8 cellular contexts compared by ENCODE assay signal in genomic region chr2:216633616-216634316, GRCh38. TPM values are rescaled to one million over a fixed set of nuclear protein-coding genes. Genes with fewer than 3 reads are reported as not detected.
A peak's percentile ranks its signal among the peaks of the same experiment; 100 is the strongest.
DNase-seq lines count a peak whose midpoint lies in the region; ATAC-seq and TF ChIP-seq lines count a peak whose summit lies in the region.

No MANE protein-coding gene starts in this region.

- no peak overlapping the region for H2BK15ac ChIP-seq in H9 (ENCODE audit: low read depth, low read length)

- H2BK20ac ChIP-seq in H9 (ENCODE audit: low read depth, low read length, poor library complexity, severe bottlenecking) = no peak overlapping the region

- H3K4me2 ChIP-seq in H9 (ENCODE audit: insufficient read depth, insufficient read length, low read length) (peak overlapping the region; percentile 96), hepatocyte (peak overlapping the region; percentile 93), skeletal muscle satellite cell (ENCODE audit: low read length) (peak overlapping the region; percentile 89)

- no peaks in the 10 kb centered on the region for H3K9me3 ChIP-seq in A673 (ENCODE audit: low read depth, low read length, poor library complexity, severe bottlenecking)
- no peaks in the 10 kb centered on the region for H3K9me3 ChIP-seq in H9 (ENCODE audit: control insufficient read depth, low read depth, low read length)
- H3K9me3 ChIP-seq in hepatocyte (ENCODE audit: low read depth) = no peaks in the 10 kb centered on the region
- no peaks in the 10 kb centered on the region for H3K9me3 ChIP-seq in skeletal muscle satellite cell (replicated peaks; ENCODE audit: low read length)

- peak; percentile 18 for ATAC-seq in activated CD8-positive, alpha-beta T cell treated with anti-CD3 and anti-CD28 coated beads for 36 hours
- no peak for ATAC-seq in GM18498 (IDR thresholded peaks at IDR 0.05; ENCODE audit: unreplicated experiment)

- no peak overlapping the region for H4K91ac ChIP-seq in H9 (ENCODE audit: insufficient read length, low read depth, low read length)

- no peak overlapping the region for H3K23ac ChIP-seq in H9 (ENCODE audit: insufficient read length, low read depth, low read length)

- CTCF ChIA-PET in A673 (lab: Charles Lee) = interaction anchor here (0.6 to 1.4 kb wide), 2 partner anchors 14 to 115 kb away, joined by 5 to 12 read pairs; no protein-coding TSS in a partner anchor
- CTCF ChIA-PET in activated CD8-positive, alpha-beta T cell treated with anti-CD3 and anti-CD28 coated beads for 36 hours (lab: Charles Lee) = interaction anchor here (1.2 kb wide), 1 partner anchor 115 kb away, joined by 3 read pairs; no protein-coding TSS in a partner anchor

- H3K36me3 ChIP-seq in A673 (ENCODE audit: insufficient read depth, low read length, poor library complexity, severe bottlenecking) (peaks cover 14% of the 10 kb centered on the region), hepatocyte (replicated peaks; ENCODE audit: insufficient read depth, low read depth) (no peaks in the 10 kb centered on the region), skeletal muscle satellite cell (ENCODE audit: insufficient read depth, low read length) (no peaks in the 10 kb centered on the region)

- H3K14ac ChIP-seq in H9 (ENCODE audit: insufficient read depth, low read length) = peak overlapping the region; percentile 76; the same call in 1 of the 2 replicates

- peak overlapping the region; percentile 63 for H3K9ac ChIP-seq in H9 (ENCODE audit: extremely low read depth, insufficient read length, low read length)
- peak overlapping the region; percentile 79 for H3K9ac ChIP-seq in skeletal muscle satellite cell (ENCODE audit: low read depth, low read length)

- H3K9me3 Mint-ChIP-seq in H9 = peaks cover 0 to 3% of the 10 kb centered on the region in 2 experiments; a peak in 2 of 5 replicates
- no peaks in the 10 kb centered on the region for H3K9me3 Mint-ChIP-seq in activated CD8-positive, alpha-beta T cell treated with anti-CD3 and anti-CD28 coated beads for 36 hours

- peak overlapping the region; percentile 97 to 100 for H3K4me3 Mint-ChIP-seq in H9
- H3K4me3 Mint-ChIP-seq in activated CD8-positive, alpha-beta T cell treated with anti-CD3 and anti-CD28 coated beads for 36 hours = peak overlapping the region; percentile 93

- H4K8ac ChIP-seq in H9 (replicated peaks; ENCODE audit: insufficient read length, low read depth, low read length) = no peak overlapping the region

- no CpG with 5 or more reads among the region's 70 CpGs for WGBS in H9 (ENCODE audit: extremely low coverage, insufficient read length, low lambda C conversion rate)
- under 1% methylated on average over 54 of the region's 70 CpGs for WGBS in hepatocyte (ENCODE audit: low lambda C conversion rate, missing lambda C conversion rate)

- POLR2A ChIA-PET in A673 (lab: Charles Lee; ENCODE audit: low non-redundant PET) = no interaction called here
- POLR2A ChIA-PET in activated CD8-positive, alpha-beta T cell treated with anti-CD3 and anti-CD28 coated beads for 36 hours (lab: Charles Lee) = interaction anchor here (1.1 to 1.5 kb wide), 2 partner anchors 8 to 14 kb away, joined by 3 to 4 read pairs; no protein-coding TSS in a partner anchor

- peaks cover 23% of the 10 kb centered on the region for H3K27me3 Mint-ChIP-seq in H9 (ENCODE audit: low read depth)
- peaks cover 58% of the 10 kb centered on the region for H3K27me3 Mint-ChIP-seq in activated CD8-positive, alpha-beta T cell treated with anti-CD3 and anti-CD28 coated beads for 36 hours

- no peak overlapping the region for H3K56ac ChIP-seq in H9 (ENCODE audit: insufficient read length, low read depth, low read length)

- peaks cover 3% of the 10 kb centered on the region for H3K79me1 ChIP-seq in H9 (ENCODE audit: insufficient read depth, low read depth, low read length, poor library complexity, severe bottlenecking)

- peak overlapping the region; percentile 4 for H3K18ac ChIP-seq in H9 (ENCODE audit: insufficient read length, low read depth, low read length)

- peaks cover 11 to 20% (median 12%) of the 10 kb centered on the region in 3 experiments for H3K36me3 Mint-ChIP-seq in H9 (ENCODE audit: insufficient read depth in 1 of 3, low read depth in 3 of 3)
- peaks cover 24% of the 10 kb centered on the region for H3K36me3 Mint-ChIP-seq in activated CD8-positive, alpha-beta T cell treated with anti-CD3 and anti-CD28 coated beads for 36 hours (ENCODE audit: low read depth)

- no peaks in the 10 kb centered on the region for H3K27me3 ChIP-seq in A673 (replicated peaks; ENCODE audit: insufficient read depth, low read depth, low read length, poor library complexity)
- H3K27me3 ChIP-seq in H9 (ENCODE audit: insufficient read depth, low read length) = no peaks in the 10 kb centered on the region
- H3K27me3 ChIP-seq in hepatocyte = peaks cover 20% of the 10 kb centered on the region
- peaks cover 29% of the 10 kb centered on the region for H3K27me3 ChIP-seq in skeletal muscle satellite cell (ENCODE audit: control insufficient read depth, insufficient read depth, low read length)

- no peak overlapping the region for H2BK5ac ChIP-seq in H9 (ENCODE audit: insufficient read length, low read length)

- H4K20me1 ChIP-seq in H9 (ENCODE audit: control insufficient read depth, insufficient read depth, insufficient read length) (no peaks in the 10 kb centered on the region), hepatocyte (ENCODE audit: insufficient read depth, poor library complexity, severe bottlenecking) (no peaks in the 10 kb centered on the region)

- H3K9me2 ChIP-seq in hepatocyte (replicated peaks; ENCODE audit: insufficient read depth) = no peaks in the 10 kb centered on the region

- BruUV-seq in A673 (replicated peaks; lab: Mats Ljungman, UMichigan) = no TSS peak

- H2AFZ ChIP-seq in H9 (ENCODE audit: low read length) (no peak overlapping the region), hepatocyte (peak overlapping the region; percentile 75)

- peaks cover 26% of the 10 kb centered on the region for H3K4me1 ChIP-seq in A673 (ENCODE audit: insufficient read depth, low read length, poor library complexity, severe bottlenecking)
- peaks cover 5% of the 10 kb centered on the region; the same call in 1 of the 2 replicates for H3K4me1 ChIP-seq in H9 (ENCODE audit: insufficient read depth, low read length)
- peaks cover 31% of the 10 kb centered on the region for H3K4me1 ChIP-seq in hepatocyte (ENCODE audit: insufficient read depth)
- peaks cover 34% of the 10 kb centered on the region for H3K4me1 ChIP-seq in skeletal muscle satellite cell (ENCODE audit: control insufficient read depth, insufficient read depth, low read length)

- no peak overlapping the region for H2BK120ac ChIP-seq in H9 (ENCODE audit: low read depth, low read length, poor library complexity, severe bottlenecking)

- H3K4me1 Mint-ChIP-seq in H9 = peaks cover 57 to 64% of the 10 kb centered on the region in 2 experiments
- peaks cover 31% of the 10 kb centered on the region for H3K4me1 Mint-ChIP-seq in activated CD8-positive, alpha-beta T cell treated with anti-CD3 and anti-CD28 coated beads for 36 hours (ENCODE audit: low read depth)

- H3K27ac Mint-ChIP-seq in H9 = peak overlapping the region in 2 of 3 experiments; percentile 83 to 92; a peak in 5 of 7 replicates
- peak overlapping the region; percentile 48 for H3K27ac Mint-ChIP-seq in activated CD8-positive, alpha-beta T cell treated with anti-CD3 and anti-CD28 coated beads for 36 hours

- intact Hi-C loops in A673 (cut with micrococcal nuclease; ENCODE audit: unreplicated experiment) = no loop called here
- intact Hi-C loops in activated CD8-positive, alpha-beta T cell treated with anti-CD3 and anti-CD28 coated beads for 36 hours (cut with micrococcal nuclease) = no loop called here

- H3K27ac ChIP-seq in A673 (ENCODE audit: low read depth, low read length, poor library complexity, severe bottlenecking) = peak overlapping the region; percentile 93
- no peak overlapping the region for H3K27ac ChIP-seq in H9 (ENCODE audit: insufficient read length, low read depth, low read length)
- H3K27ac ChIP-seq in hepatocyte = peak overlapping the region; percentile 89

- TF ChIP-seq CTCF in A673 (conservative IDR thresholded peaks at IDR 0.05; ENCODE audit: low read depth, low read length) = no peak
- no peak for TF ChIP-seq CTCF in H9 (conservative IDR thresholded peaks at IDR 0.05)
- no peak for TF ChIP-seq CTCF in activated CD8-positive, alpha-beta T cell treated with anti-CD3 and anti-CD28 coated beads for 36 hours (IDR thresholded peaks at IDR 0.05)
- no peak for TF ChIP-seq CTCF in hepatocyte (IDR thresholded peaks at IDR 0.05; ENCODE audit: poor library complexity)

- H3K4me3 ChIP-seq in A673 (ENCODE audit: low read depth, low read length, poor library complexity, severe bottlenecking) (peak overlapping the region; percentile 99), hepatocyte (peak overlapping the region; percentile 78), skeletal muscle satellite cell (ENCODE audit: low read length) (peak overlapping the region; percentile 81)

- H3K79me2 ChIP-seq in H9 (ENCODE audit: insufficient read depth, low read length) (peaks cover 17% of the 10 kb centered on the region; the same call in 1 of the 2 replicates), hepatocyte (peaks cover 35% of the 10 kb centered on the region)

- DNase-seq in A673 (ENCODE audit: low spot score) = peak; percentile 54
- DNase-seq in H9 = peak; percentile 47
- no peak for DNase-seq in activated CD8-positive, alpha-beta T cell treated with anti-CD3 and anti-CD28 coated beads for 36 hours
- no peak for DNase-seq in hepatocyte (ENCODE audit: low spot score)
- DNase-seq in NCI-H1436 treated with DMSO at 0.1 percent for 48 hours (lab: John Stamatoyannopoulos, UW) = no peak
- DNase-seq in SKM-1 treated with dmso at 0.1 percent for 144 hours (lab: John Stamatoyannopoulos, UW; ENCODE audit: unreplicated experiment) = no peak

- H3K4ac ChIP-seq in H9 (ENCODE audit: low read depth, low read length) = no peak overlapping the region

- H2AK5ac ChIP-seq in H9 (ENCODE audit: insufficient read length, low read length) = no peak overlapping the region

- H4K5ac ChIP-seq in H9 (ENCODE audit: insufficient read length, low read depth, low read length) = no peak overlapping the region

- peaks cover 36% of the 10 kb centered on the region for H3K23me2 ChIP-seq in H9 (ENCODE audit: insufficient read length, low read depth, low read length, poor library complexity, severe bottlenecking)

- no peak overlapping the region for H3T11ph ChIP-seq in H9 (ENCODE audit: low read length)

- no peak overlapping the region for H2BK12ac ChIP-seq in H9 (ENCODE audit: insufficient read length, low read depth, low read length)

RNA-seq across cellular contexts. Expression of gene IGFBP2, which starts 0.5 kb away (rescaled TPM):
- total RNA-seq in A673 (2021) (614 and 767 TPM in 2 replicates), H9 (2021) (363 and 366 TPM in 2 replicates), hepatocyte (163 and 231 TPM in 2 replicates)
- 100 to 1,000 TPM; 123 to 124 TPM for total RNA-seq in activated CD8-positive, alpha-beta T cell treated with anti-CD3 and anti-CD28 coated beads for 36 hours
- 338 and 351 TPM in 2 replicates for polyA plus RNA-seq in hepatocyte
- 5.8 and 45.4 TPM in 2 replicates for total RNA-seq in skeletal muscle satellite cell (2012; rRNA removed)

Comparison
In these comparisons a context has a peak if more than half of its experiments do, and no peak if none do; other contexts are left out.
1. DNase-seq: peak in A673 (single experiment) and H9 (single experiment); none in activated CD8-positive, alpha-beta T cell treated with anti-CD3 and anti-CD28 coated beads for 36 hours (single experiment), hepatocyte (single experiment), NCI-H1436 treated with DMSO at 0.1 percent for 48 hours (single experiment) and SKM-1 treated with dmso at 0.1 percent for 144 hours (single experiment).
2. Peak in every context shown above with its lines, with median percentiles within 50 percentile points of each other: H3K4me3 ChIP-seq and H3K4me2 ChIP-seq.